Comparison of ENCODE assay signal across 8 cellular contexts in the genomic region with DNA sequence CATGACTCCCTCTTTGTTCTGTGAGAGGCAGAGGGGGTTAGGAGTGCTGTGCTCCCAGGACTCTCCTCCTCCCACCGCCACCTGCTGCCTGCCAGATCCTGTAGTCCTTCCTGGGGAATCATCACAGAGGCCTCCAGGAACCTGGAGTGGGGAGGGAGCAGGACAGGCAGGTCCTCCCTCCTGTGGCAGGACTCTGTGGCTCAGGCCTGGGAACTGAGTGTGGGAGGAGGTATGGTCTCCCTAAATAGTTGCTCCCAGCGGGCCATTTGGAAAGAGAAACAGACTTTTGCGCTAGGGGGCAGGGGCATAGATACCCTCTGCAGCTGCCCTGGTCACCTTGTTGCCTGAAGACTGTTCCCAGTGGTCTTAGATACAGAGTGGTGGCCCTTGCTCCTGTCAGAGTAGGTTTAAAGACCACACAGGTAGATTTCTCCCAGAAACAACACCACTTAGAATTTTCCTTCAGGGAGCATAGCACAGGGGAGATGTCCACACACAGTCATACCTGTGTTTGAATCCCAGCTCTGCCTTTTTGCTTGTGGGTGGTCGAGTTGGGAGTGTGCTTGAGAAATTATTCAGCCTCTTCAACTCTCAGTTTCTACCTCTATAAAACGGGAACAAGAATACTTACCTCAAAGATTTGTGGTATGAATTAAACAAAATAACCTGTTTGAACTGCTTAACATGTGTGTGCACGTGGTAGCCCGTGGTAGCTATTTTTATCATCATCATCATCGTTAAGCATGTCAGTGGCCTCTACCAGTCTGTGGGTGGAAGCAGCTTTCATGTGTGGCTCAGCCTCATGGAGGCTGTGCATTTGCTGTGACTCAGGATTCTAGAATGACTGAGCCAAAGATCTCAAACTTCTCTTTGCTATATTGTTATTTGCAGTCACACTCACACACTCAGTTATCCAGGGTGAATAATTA. TPM values are rescaled to one million over a fixed set of nuclear protein-coding genes. Genes with fewer than 3 reads are reported as not detected.
DNase-seq lines count a peak whose midpoint lies in the region; ATAC-seq and TF ChIP-seq lines count a peak whose summit lies in the region.

No MANE protein-coding gene starts in this region.

- no peak for TF ChIP-seq CTCF in activated CD8-positive, alpha-beta T cell treated with anti-CD3 and anti-CD28 coated beads for 36 hours (IDR thresholded peaks at IDR 0.05)
- TF ChIP-seq CTCF in Caco-2 (IDR thresholded peaks at IDR 0.05; ENCODE audit: insufficient read depth in 1 of 2, low read depth in 1 of 2, low read length in 1 of 2, severe bottlenecking in 1 of 2, unreplicated experiment in 1 of 2): no peak

- BruUV-seq in Caco-2 (replicated peaks; lab: Mats Ljungman, UMichigan): no TSS peak

- no peaks in the 10 kb centered on the region for H3K9me3 Mint-ChIP-seq in activated CD8-positive, alpha-beta T cell treated with anti-CD3 and anti-CD28 coated beads for 36 hours
- H3K9me3 Mint-ChIP-seq in Caco-2 (ENCODE audit: unreplicated experiment): no peaks in the 10 kb centered on the region

- intact Hi-C loops in activated CD8-positive, alpha-beta T cell treated with anti-CD3 and anti-CD28 coated beads for 36 hours (cut with micrococcal nuclease): loop anchor here (2.0 to 5.0 kb wide), 2 partner anchors 42 to 67 kb away; a partner anchor contains a TSS
- intact Hi-C loops in Caco-2 (cut with micrococcal nuclease; ENCODE audit: unreplicated experiment): no loop called here

- no peaks in the 10 kb centered on the region for H3K9me3 ChIP-seq in Caco-2

- ATAC-seq in GM19455 (IDR thresholded peaks at IDR 0.05; ENCODE audit: unreplicated experiment) (peak; percentile 48), esophagus mucosa (peak; percentile 62)
- peak; percentile 79 for ATAC-seq in activated CD8-positive, alpha-beta T cell treated with anti-CD3 and anti-CD28 coated beads for 36 hours

- H3K27me3 Mint-ChIP-seq in activated CD8-positive, alpha-beta T cell treated with anti-CD3 and anti-CD28 coated beads for 36 hours: no peaks in the 10 kb centered on the region
- no peaks in the 10 kb centered on the region for H3K27me3 Mint-ChIP-seq in Caco-2 (ENCODE audit: insufficient read depth, unreplicated experiment)

- no peak overlapping the region for H3K4me3 ChIP-seq in Caco-2 (ENCODE audit: low read depth, low read length)

- peaks cover 39% of the 10 kb centered on the region for H3K36me3 Mint-ChIP-seq in activated CD8-positive, alpha-beta T cell treated with anti-CD3 and anti-CD28 coated beads for 36 hours (ENCODE audit: low read depth)
- H3K36me3 Mint-ChIP-seq in Caco-2 (ENCODE audit: insufficient read depth, unreplicated experiment): peaks cover 6% of the 10 kb centered on the region

- H3K4me3 Mint-ChIP-seq in activated CD8-positive, alpha-beta T cell treated with anti-CD3 and anti-CD28 coated beads for 36 hours: peak overlapping the region; percentile 70
- H3K4me3 Mint-ChIP-seq in Caco-2 (ENCODE audit: unreplicated experiment): no peak overlapping the region

- H3K4me1 ChIP-seq in Caco-2: peaks cover 54% of the 10 kb centered on the region

- peak; percentile 65 for DNase-seq in AG08396 (ENCODE audit: low spot score)
- DNase-seq in HT1080 (ENCODE audit: low read depth): peak; percentile 77
- DNase-seq in activated CD8-positive, alpha-beta T cell treated with anti-CD3 and anti-CD28 coated beads for 36 hours: peak; percentile 91
- DNase-seq in stimulated activated CD4-positive, alpha-beta T cell treated with anti-CD3 and anti-CD28 coated beads, Interleukin-12 subunit alpha, Interleukin-12 subunit beta, amount 100 ng/mL, for 4 hours: peak; percentile 56
- no peak for DNase-seq in SHP77 (lab: John Stamatoyannopoulos, UW)
- DNase-seq in Caco-2: no peak

- peak overlapping the region; percentile 93 for H3K27ac Mint-ChIP-seq in activated CD8-positive, alpha-beta T cell treated with anti-CD3 and anti-CD28 coated beads for 36 hours
- no peak overlapping the region for H3K27ac Mint-ChIP-seq in Caco-2 (ENCODE audit: unreplicated experiment)

- no peaks in the 10 kb centered on the region for H3K27me3 ChIP-seq in Caco-2 (replicated peaks; ENCODE audit: control insufficient read depth, insufficient read depth, low read length)

- no peaks in the 10 kb centered on the region for H3K36me3 ChIP-seq in Caco-2 (ENCODE audit: control insufficient read depth, insufficient read depth, low read length)

- POLR2A ChIA-PET in activated CD8-positive, alpha-beta T cell treated with anti-CD3 and anti-CD28 coated beads for 36 hours (lab: Charles Lee): interaction anchor here (0.8 to 24.7 kb wide), 13 partner anchors 9 to 61 kb away, joined by 3 to 1131 read pairs (median 6); a partner anchor contains a TSS
- POLR2A ChIA-PET in Caco-2 (lab: Charles Lee): no interaction called here

- CTCF ChIA-PET in activated CD8-positive, alpha-beta T cell treated with anti-CD3 and anti-CD28 coated beads for 36 hours (lab: Charles Lee): interaction anchor here (0.6 to 6.7 kb wide), 15 partner anchors 8 to 458 kb away, joined by 3 to 67 read pairs (median 5); a partner anchor contains a TSS
- CTCF ChIA-PET in Caco-2 (lab: Charles Lee): interaction anchor here (0.7 to 3.2 kb wide), 2 partner anchors 71 to 76 kb away, joined by 3 to 8 read pairs; no protein-coding TSS in a partner anchor

- peaks cover 96% of the 10 kb centered on the region for H3K4me1 Mint-ChIP-seq in activated CD8-positive, alpha-beta T cell treated with anti-CD3 and anti-CD28 coated beads for 36 hours (ENCODE audit: low read depth)
- peaks cover 41% of the 10 kb centered on the region for H3K4me1 Mint-ChIP-seq in Caco-2 (ENCODE audit: low read depth, unreplicated experiment)

RNA-seq across cellular contexts. Expression of a gene that starts 55.8 kb away (rescaled TPM):
- total RNA-seq in HT1080 (2014; rRNA removed; shearing (Covaris generic)): 0.70 and 2.1 TPM in 2 replicates
- polyA plus RNA-seq in HT1080 (2015; cell fraction: cytosol; rRNA removed): 1.3 and 2.6 TPM in 2 replicates
- 5.5 and 6.9 TPM in 2 replicates for polyA plus RNA-seq in HT1080 (2015; cell fraction: nucleus; rRNA removed)
- 1 to 10 TPM; 4.0 to 4.1 TPM for total RNA-seq in activated CD8-positive, alpha-beta T cell treated with anti-CD3 and anti-CD28 coated beads for 36 hours
- total RNA-seq in esophagus mucosa (2.7 TPM), Caco-2 (2022) (19.1 and 20.2 TPM in 2 replicates)

Comparison
In these comparisons a context has a peak if more than half of its experiments do, and no peak if none do; other contexts are left out.
1. DNase-seq: peak in AG08396 (single experiment), HT1080 (single experiment), activated CD8-positive, alpha-beta T cell treated with anti-CD3 and anti-CD28 coated beads for 36 hours (single experiment) and stimulated activated CD4-positive, alpha-beta T cell treated with anti-CD3 and anti-CD28 coated beads, Interleukin-12 subunit alpha, Interleukin-12 subunit beta, amount 100 ng/mL, for 4 hours (single experiment); none in SHP77 (0 of 2) and Caco-2 (0 of 2).
2. Peak in every context shown above with its lines, with median percentiles within 50 percentile points of each other: ATAC-seq.